In the genomic region with DNA sequence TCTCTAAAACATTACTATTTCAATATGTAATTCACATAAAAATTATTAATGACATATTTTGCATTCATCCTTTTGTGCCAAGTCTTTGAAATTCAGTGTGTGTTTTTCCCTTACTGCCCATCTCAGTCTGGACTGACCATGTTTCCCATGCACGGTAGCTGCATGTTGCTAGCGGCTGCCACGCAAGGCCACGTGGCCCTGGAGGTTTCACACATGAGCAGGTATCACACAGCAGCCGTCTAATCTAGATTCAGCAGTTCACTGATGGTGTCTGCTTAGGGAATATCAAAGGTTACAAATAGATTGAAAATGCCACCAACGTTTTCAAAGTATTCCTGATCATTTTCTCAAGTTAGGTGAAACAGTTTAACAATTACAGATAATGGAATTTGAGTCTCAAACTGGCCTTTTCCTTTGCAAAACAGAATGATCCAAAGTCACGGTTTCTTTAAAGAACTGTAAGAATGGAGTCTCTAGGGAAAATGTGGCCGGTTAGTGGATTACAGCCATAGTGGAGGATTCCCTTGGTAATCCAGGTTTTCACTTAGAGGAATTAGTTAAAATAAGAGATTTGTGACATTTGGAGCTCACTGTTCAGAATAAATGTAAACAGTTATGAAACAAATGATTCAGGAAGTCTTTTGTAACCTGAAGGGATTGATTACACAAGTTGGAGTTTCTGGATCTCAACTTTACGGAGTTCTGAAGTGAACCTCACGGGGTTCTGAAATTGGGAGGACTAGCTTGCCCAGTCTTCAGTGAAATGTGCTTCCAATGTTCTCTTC, we compare ENCODE assay signal across 15 cellular contexts.
"Had no signal": no experiment of that assay in that cellular context is flagged by ENCODE, and none has a peak within 500 bp of the region (broad histone marks: within the 10 kb centered on the region; RNA-seq: fewer than 3 reads in every experiment).

No MANE protein-coding gene starts in this region.

- ATAC-seq: mucosa of descending colon; naive thymus-derived CD8-positive, alpha-beta T cell; stimulated activated effector memory CD8-positive, alpha-beta T cell treated with anti-CD3 and anti-CD28 coated beads, Interleukin-12 subunit alpha, Interleukin-12 subunit beta, amount 100 ng/mL, for 72 hours had no signal

- H3K27ac ChIP-seq: esophagus squamous epithelium, tibial artery, upper lobe of left lung, uterus had no signal

- H3K4me1 Mint-ChIP-seq: stimulated activated effector memory CD8-positive, alpha-beta T cell treated with anti-CD3 and anti-CD28 coated beads, Interleukin-12 subunit alpha, Interleukin-12 subunit beta, amount 100 ng/mL, for 72 hours had no signal

- H3K4me3 ChIP-seq: esophagus squamous epithelium, heart left ventricle, mucosa of descending colon, smooth muscle cell, tibial artery, upper lobe of left lung, uterus had no signal

- H3K4me3 Mint-ChIP-seq: dendritic cell treated with granulocyte-macrophage colony-stimulating factor and Interleukin-4, amounts not matched to agents 40 ng/mL and 50 ng/mL, for 4 days; naive thymus-derived CD8-positive, alpha-beta T cell; stimulated activated effector memory CD8-positive, alpha-beta T cell treated with anti-CD3 and anti-CD28 coated beads, Interleukin-12 subunit alpha, Interleukin-12 subunit beta, amount 100 ng/mL, for 72 hours; stimulated activated naive CD8-positive, alpha-beta T cell treated with anti-CD3 and anti-CD28 coated beads, Interleukin-15, Interleukin-2, amounts not matched to agents 100 ng/mL and 50 ng/mL, for 24 hours had no signal

- DNase-seq: esophagus squamous epithelium; heart left ventricle; hippocampal formation; mammary epithelial cell; mucosa of descending colon; naive thymus-derived CD8-positive, alpha-beta T cell; stimulated activated CD4-positive, alpha-beta T cell treated with anti-CD3 and anti-CD28 coated beads, Interleukin-4, amount 100 ng/mL, for 1 hour; stimulated activated CD8-positive, alpha-beta memory T cell treated with anti-CD3 and anti-CD28 coated beads, Interleukin-4, amount 100 ng/mL, for 48 hours; tibial artery; upper lobe of left lung; uterus had no signal

- H3K4me1 ChIP-seq: esophagus squamous epithelium, tibial artery, uterus had no signal

- H3K27me3 ChIP-seq: esophagus squamous epithelium, heart left ventricle, tibial artery, upper lobe of left lung, uterus had no signal

- H3K36me3 ChIP-seq: esophagus squamous epithelium, uterus had no signal

- H3K27ac Mint-ChIP-seq: dendritic cell treated with granulocyte-macrophage colony-stimulating factor and Interleukin-4, amounts not matched to agents 40 ng/mL and 50 ng/mL, for 4 days; naive thymus-derived CD8-positive, alpha-beta T cell; stimulated activated effector memory CD8-positive, alpha-beta T cell treated with anti-CD3 and anti-CD28 coated beads, Interleukin-12 subunit alpha, Interleukin-12 subunit beta, amount 100 ng/mL, for 72 hours; stimulated activated naive CD8-positive, alpha-beta T cell treated with anti-CD3 and anti-CD28 coated beads, Interleukin-15, Interleukin-2, amounts not matched to agents 100 ng/mL and 50 ng/mL, for 24 hours had no signal

- H3K36me3 Mint-ChIP-seq: naive thymus-derived CD8-positive, alpha-beta T cell; stimulated activated effector memory CD8-positive, alpha-beta T cell treated with anti-CD3 and anti-CD28 coated beads, Interleukin-12 subunit alpha, Interleukin-12 subunit beta, amount 100 ng/mL, for 72 hours had no signal

- H3K4me2 ChIP-seq: smooth muscle cell had no signal

- H3K9me3 Mint-ChIP-seq: dendritic cell treated with granulocyte-macrophage colony-stimulating factor and Interleukin-4, amounts not matched to agents 40 ng/mL and 50 ng/mL, for 4 days; naive thymus-derived CD8-positive, alpha-beta T cell; stimulated activated effector memory CD8-positive, alpha-beta T cell treated with anti-CD3 and anti-CD28 coated beads, Interleukin-12 subunit alpha, Interleukin-12 subunit beta, amount 100 ng/mL, for 72 hours; stimulated activated naive CD8-positive, alpha-beta T cell treated with anti-CD3 and anti-CD28 coated beads, Interleukin-15, Interleukin-2, amounts not matched to agents 100 ng/mL and 50 ng/mL, for 24 hours had no signal

- H3K9me3 ChIP-seq: esophagus squamous epithelium, heart left ventricle, mucosa of descending colon, tibial artery, upper lobe of left lung, uterus had no signal
